In genomic region chr1:11931845-11932244, GRCh38 we compare ENCODE assay signal across 28 cellular contexts.
"Had no signal": no experiment of that assay in that cellular context is flagged by ENCODE, and none has a peak within 500 bp of the region (broad histone marks: within the 10 kb centered on the region; RNA-seq: fewer than 3 reads in every experiment).

No MANE protein-coding gene starts in this region.

- H3K4me3 ChIP-seq: hepatocyte, lower lobe of right lung, neural progenitor cell, skin epidermis, stomach, testis, thyroid gland, transverse colon, upper lobe of left lung, vagina had no signal

- H3K9me3 ChIP-seq: lower lobe of right lung, neutrophil, stomach, testis, thyroid gland, transverse colon, upper lobe of left lung, vagina had no signal

- H3K36me3 Mint-ChIP-seq: naive thymus-derived CD8-positive, alpha-beta T cell; neural progenitor cell had no signal

- H3K27me3 ChIP-seq: hepatocyte, neural progenitor cell, neutrophil, stomach, testis, thyroid gland, transverse colon, upper lobe of left lung, vagina had no signal

- H3K27me3 Mint-ChIP-seq: naive thymus-derived CD8-positive, alpha-beta T cell; stimulated activated naive B cell treated with anti-CD40 and anti-IgM and Interleukin-4, amounts not matched to agents 10 μg/mL and 1 μg/mL and 100 μg/mL, for 72 hours had no signal

- H3K9me3 Mint-ChIP-seq: naive thymus-derived CD8-positive, alpha-beta T cell; nephron; neural progenitor cell; stimulated activated naive B cell treated with anti-CD40 and anti-IgM and Interleukin-4, amounts not matched to agents 10 μg/mL and 1 μg/mL and 100 μg/mL, for 72 hours had no signal

- H3K27ac ChIP-seq: neural progenitor cell, parathyroid adenoma, testis, thyroid gland, vagina had no signal

- H3K4me3 Mint-ChIP-seq: neural progenitor cell; stimulated activated naive B cell treated with anti-CD40 and anti-IgM and Interleukin-4, amounts not matched to agents 10 μg/mL and 1 μg/mL and 100 μg/mL, for 72 hours had no signal

- H3K36me3 ChIP-seq: lower lobe of right lung, neural progenitor cell, neutrophil, stomach, thyroid gland, transverse colon, upper lobe of left lung, vagina had no signal

- ATAC-seq: left cardiac atrium; left lobe of liver; lower lobe of right lung; naive thymus-derived CD8-positive, alpha-beta T cell; right cardiac atrium; sciatic nerve; stimulated activated naive B cell treated with anti-CD40 and anti-IgM and Interleukin-4, amounts not matched to agents 10 μg/mL and 1 μg/mL and 100 μg/mL, for 72 hours; stimulated activated naive CD8-positive, alpha-beta T cell treated with anti-CD3 and anti-CD28 coated beads, Interleukin-15, Interleukin-2, amounts not matched to agents 100 U/mL and 50 U/mL, for 24 hours had no signal

- DNase-seq: kidney glomerular epithelial cell; left cardiac atrium; lower lobe of right lung; mammary epithelial cell; mesenchymal stem cell; naive thymus-derived CD8-positive, alpha-beta T cell; occipital lobe; right cardiac atrium; stimulated activated CD4-positive, alpha-beta T cell treated with anti-CD3 and anti-CD28 coated beads, Interleukin-12 subunit alpha, Interleukin-12 subunit beta, amount 100 ng/mL, for 4 hours; stimulated activated CD4-positive, alpha-beta T cell treated with anti-CD3 and anti-CD28 coated beads, Interleukin-15, amount 100 ng/mL, for 24 hours; stimulated activated CD4-positive, alpha-beta T cell treated with anti-CD3 and anti-CD28 coated beads, Interleukin-2, amount 100 ng/mL, for 24 hours; stimulated activated CD4-positive, alpha-beta T cell treated with anti-CD3 and anti-CD28 coated beads, Interleukin-4, amount 100 ng/mL, for 1 hour; stimulated activated naive B cell treated with anti-CD40 and anti-IgM and Interleukin-4, amounts not matched to agents 10 μg/mL and 1 μg/mL and 100 μg/mL, for 72 hours; stimulated activated naive CD8-positive, alpha-beta T cell treated with anti-CD3 and anti-CD28 coated beads, Interleukin-15, Interleukin-2, amounts not matched to agents 100 U/mL and 50 U/mL, for 24 hours; stomach; testis; thyroid gland; transverse colon; upper lobe of left lung had no signal

- H3K27ac Mint-ChIP-seq: neural progenitor cell; stimulated activated naive B cell treated with anti-CD40 and anti-IgM and Interleukin-4, amounts not matched to agents 10 μg/mL and 1 μg/mL and 100 μg/mL, for 72 hours had no signal
